9 cellular contexts compared by ENCODE assay signal in the genomic region with DNA sequence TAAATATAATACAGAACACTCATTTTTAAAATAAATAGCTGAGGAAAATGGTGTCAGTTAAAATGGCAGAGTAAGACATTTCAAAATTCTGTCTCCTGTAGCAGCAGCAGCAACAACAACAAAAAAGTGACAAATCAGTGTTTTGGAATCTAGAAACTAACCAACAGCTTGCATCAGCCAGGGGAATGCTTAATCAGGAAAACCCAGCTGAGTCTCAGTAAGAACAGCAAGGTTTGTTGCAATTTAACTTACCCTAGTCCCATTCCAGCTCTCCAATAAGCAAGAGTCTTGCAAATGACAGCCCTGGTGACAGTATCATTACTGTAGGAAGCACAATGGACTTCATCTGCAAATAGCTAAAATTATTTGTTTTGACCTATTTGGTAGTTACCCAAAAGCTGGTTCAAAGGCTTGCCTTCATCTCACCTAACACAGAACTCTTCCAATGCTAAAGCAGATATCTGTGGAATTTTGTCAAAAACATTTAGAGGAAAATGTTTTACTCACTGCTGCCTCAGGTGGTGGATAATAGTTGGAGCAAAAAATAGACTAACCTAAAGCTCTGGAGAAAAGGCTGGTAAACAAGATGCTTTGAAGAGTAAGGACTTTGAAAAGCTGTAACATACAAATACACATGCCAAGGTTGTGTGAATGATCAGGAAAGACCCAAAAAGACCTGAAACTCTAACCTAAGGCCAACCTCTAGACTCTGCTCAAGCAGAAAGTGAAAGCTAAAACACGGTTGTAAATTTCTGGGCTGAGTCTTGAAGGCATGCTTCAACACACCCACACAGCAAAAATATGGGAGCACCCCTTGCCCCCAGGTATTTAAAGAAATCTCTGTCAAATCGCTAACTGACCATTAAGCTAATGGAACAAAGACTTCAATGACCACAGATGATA. TPM values are rescaled to one million over a fixed set of nuclear protein-coding genes. Genes with fewer than 3 reads are reported as not detected.
DNase-seq lines count a peak whose midpoint lies in the region; ATAC-seq, FAIRE-seq and TF ChIP-seq lines count a peak whose summit lies in the region.
"Had no signal": no experiment of that assay in that cellular context is flagged by ENCODE, and none has a peak within 500 bp of the region (broad histone marks: within the 10 kb centered on the region; RNA-seq: fewer than 3 reads in every experiment).

No MANE protein-coding gene starts in this region.

- intact Hi-C loops in endothelial cell of umbilical vein (cut with micrococcal nuclease): no loop called here

- H3K27ac ChIP-seq in endothelial cell of umbilical vein (ENCODE audit: insufficient read depth, low read depth, low read length): no peak overlapping the region
- H3K27ac ChIP-seq: Peyer's patch had no signal

- no peak overlapping the region for H2AFZ ChIP-seq in endothelial cell of umbilical vein (ENCODE audit: low read depth, low read length)

- no peaks in the 10 kb centered on the region for H3K36me3 ChIP-seq in endothelial cell of umbilical vein (ENCODE audit: control insufficient read depth in 2 of 2, extremely low read depth in 1 of 2, insufficient read depth in 2 of 2, low read length in 2 of 2)
- H3K36me3 ChIP-seq: Peyer's patch had no signal

- H3K9me1 ChIP-seq in endothelial cell of umbilical vein (replicated peaks; ENCODE audit: control insufficient read depth, extremely low read depth, insufficient read depth, low read length): no peaks in the 10 kb centered on the region

- CTCF ChIA-PET in endothelial cell of umbilical vein (lab: Charles Lee): interaction anchor here (0.6 to 3.0 kb wide), 26 partner anchors 8 to 306 kb away, joined by 3 to 37 read pairs (median 4); a partner anchor contains a TSS

- no peak overlapping the region for H3K9ac ChIP-seq in endothelial cell of umbilical vein (replicated peaks; ENCODE audit: extremely low read depth, insufficient read depth, low read length)

- no TSS peak for BruUV-seq in endothelial cell of umbilical vein (replicated peaks; lab: Mats Ljungman, UMichigan)

- ATAC-seq in GM19438 (IDR thresholded peaks at IDR 0.05; ENCODE audit: low read depth, unreplicated experiment) (peak; percentile 85), HG03521 (IDR thresholded peaks at IDR 0.05; ENCODE audit: unreplicated experiment) (peak; percentile 58), HG03460 (IDR thresholded peaks at IDR 0.05; ENCODE audit: unreplicated experiment) (no peak)

- H3K9me3 ChIP-seq in endothelial cell of umbilical vein (replicated peaks; ENCODE audit: control insufficient read depth, insufficient read depth, low read length): no peaks in the 10 kb centered on the region
- H3K9me3 ChIP-seq: Peyer's patch had no signal

- H3K27me3 ChIP-seq in endothelial cell of umbilical vein (ENCODE audit: control insufficient read depth in 2 of 2, insufficient read depth in 2 of 2, low read length in 2 of 2): no peaks in the 10 kb centered on the region
- H3K27me3 ChIP-seq: Peyer's patch had no signal

- FAIRE-seq in endothelial cell of umbilical vein (lab: Jason Lieb, UNC): no peak

- dilution Hi-C loops in endothelial cell of umbilical vein (cut with MboI; ENCODE audit: extremely low pct_ligation_motif_present, low sequenced_read_pairs): no loop called here

- H3K4me3 ChIP-seq in AG10803 (ENCODE audit: low read length) (no peak overlapping the region), endothelial cell of umbilical vein (replicated peaks in 1 of 3; ENCODE audit: insufficient read depth in 1 of 3, low read depth in 1 of 3, low read length in 3 of 3) (no peak overlapping the region)
- H3K4me3 ChIP-seq: Peyer's patch had no signal

- H3K4me1 ChIP-seq in endothelial cell of umbilical vein (ENCODE audit: control insufficient read depth, extremely low read depth, insufficient read depth, low read length): peaks cover 9% of the 10 kb centered on the region
- H3K4me1 ChIP-seq: Peyer's patch had no signal

- H3K79me2 ChIP-seq in endothelial cell of umbilical vein (ENCODE audit: control insufficient read depth, insufficient read depth, low read length): no peaks in the 10 kb centered on the region

- H3K4me2 ChIP-seq in endothelial cell of umbilical vein (ENCODE audit: insufficient read depth, low read length): no peak overlapping the region

- TF ChIP-seq CTCF in AG10803 (conservative IDR thresholded peaks at IDR 0.05; ENCODE audit: low read length) (peak; percentile 50), endothelial cell of umbilical vein (IDR thresholded peaks at IDR 0.05; ENCODE audit: extremely low read depth in 1 of 2, insufficient read depth in 1 of 2, low read depth in 1 of 2, low read length in 2 of 2) (peak; percentile 15 to 18)

- H4K20me1 ChIP-seq in endothelial cell of umbilical vein (replicated peaks; ENCODE audit: control insufficient read depth, extremely low read depth, insufficient read depth, low read length): no peaks in the 10 kb centered on the region

- POLR2A ChIA-PET in endothelial cell of umbilical vein (lab: Charles Lee): interaction anchor here (1.0 kb wide), 1 partner anchor 9 kb away, joined by 3 read pairs; no protein-coding TSS in a partner anchor

- TF ChIP-seq POLR2A in endothelial cell of umbilical vein (IDR thresholded peaks at IDR 0.05; ENCODE audit: low read depth, low read length) (no peak), erythroblast (IDR thresholded peaks at IDR 0.05; ENCODE audit: low read length) (no peak)

- peak; percentile 93 for DNase-seq in AG10803 (ENCODE audit: low read depth)
- peak; percentile 18 for DNase-seq in endothelial cell of umbilical vein (ENCODE audit: low read depth, low spot score)
- DNase-seq in COLO829 (ENCODE audit: low spot score): no peak
- DNase-seq in erythroblast (lab: John Stamatoyannopoulos, UW): no peak
- no peak for DNase-seq in medulla oblongata (ENCODE audit: extremely low spot score)
- DNase-seq: Peyer's patch had no signal

TF ChIP-seq in endothelial cell of umbilical vein, 7 proteins besides CTCF, POLR2A, EP300 and RAD21:
- TF ChIP-seq, protein P1, sequence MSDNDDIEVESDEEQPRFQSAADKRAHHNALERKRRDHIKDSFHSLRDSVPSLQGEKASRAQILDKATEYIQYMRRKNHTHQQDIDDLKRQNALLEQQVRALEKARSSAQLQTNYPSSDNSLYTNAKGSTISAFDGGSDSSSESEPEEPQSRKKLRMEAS (IDR thresholded peaks at IDR 0.05; ENCODE audit: insufficient read depth, insufficient read length): no peak
- TF ChIP-seq FOS (IDR thresholded peaks at IDR 0.05; ENCODE audit: borderline replicate concordance, insufficient read depth, low read length): no peak
- TF ChIP-seq EZH2 (IDR thresholded peaks at IDR 0.05; ENCODE audit: borderline replicate concordance, low read depth, low read length, severe bottlenecking): no peak
- no peak for TF ChIP-seq MYC (IDR thresholded peaks at IDR 0.05; ENCODE audit: low read depth, low read length)
- TF ChIP-seq POLR2AphosphoS5 (IDR thresholded peaks at IDR 0.05; ENCODE audit: insufficient read depth, low read depth, low read length): no peak
- TF ChIP-seq GATA2 (IDR thresholded peaks at IDR 0.05; ENCODE audit: insufficient read depth, insufficient read length, low read depth, low read length): no peak
- TF ChIP-seq JUN (IDR thresholded peaks at IDR 0.05; ENCODE audit: borderline replicate concordance, insufficient read depth, insufficient read length, low read depth): no peak

RNA-seq across cellular contexts. Expression of a gene that starts 9.9 kb away (rescaled TPM):
- 48.6 and 50.3 TPM in 2 replicates for total RNA-seq in endothelial cell of umbilical vein
- 8.0 and 8.6 TPM in 2 replicates for polyA plus RNA-seq in endothelial cell of umbilical vein
- polyA plus RNA-seq in endothelial cell of umbilical vein (2011; cell fraction: cytosol; rRNA removed): 10.2 and 10.4 TPM in 2 replicates
- polyA plus RNA-seq in endothelial cell of umbilical vein (2011; cell fraction: nucleus; rRNA removed): 33.5 and 38.8 TPM in 2 replicates
- polyA plus RNA-seq in endothelial cell of umbilical vein (2012): 56.6 and 69.1 TPM in 2 replicates
- polyA minus RNA-seq in endothelial cell of umbilical vein: 23.0 and 28.5 TPM in 2 replicates
- not detected for polyA minus RNA-seq in endothelial cell of umbilical vein (2011; cell fraction: cytosol; rRNA and poly(A)+ RNA removed)
- polyA minus RNA-seq in endothelial cell of umbilical vein (2011; cell fraction: nucleus; rRNA and poly(A)+ RNA removed): 47.4 and 50.7 TPM in 2 replicates

Comparison
In these comparisons a context has a peak if more than half of its experiments do, and no peak if none do; other contexts are left out.
1. DNase-seq: peak in AG10803 (single experiment) and endothelial cell of umbilical vein (single experiment); none in COLO829 (single experiment), erythroblast (0 of 2) and medulla oblongata (single experiment).